1 cellular context compared by ENCODE assay signal in the genomic region with DNA sequence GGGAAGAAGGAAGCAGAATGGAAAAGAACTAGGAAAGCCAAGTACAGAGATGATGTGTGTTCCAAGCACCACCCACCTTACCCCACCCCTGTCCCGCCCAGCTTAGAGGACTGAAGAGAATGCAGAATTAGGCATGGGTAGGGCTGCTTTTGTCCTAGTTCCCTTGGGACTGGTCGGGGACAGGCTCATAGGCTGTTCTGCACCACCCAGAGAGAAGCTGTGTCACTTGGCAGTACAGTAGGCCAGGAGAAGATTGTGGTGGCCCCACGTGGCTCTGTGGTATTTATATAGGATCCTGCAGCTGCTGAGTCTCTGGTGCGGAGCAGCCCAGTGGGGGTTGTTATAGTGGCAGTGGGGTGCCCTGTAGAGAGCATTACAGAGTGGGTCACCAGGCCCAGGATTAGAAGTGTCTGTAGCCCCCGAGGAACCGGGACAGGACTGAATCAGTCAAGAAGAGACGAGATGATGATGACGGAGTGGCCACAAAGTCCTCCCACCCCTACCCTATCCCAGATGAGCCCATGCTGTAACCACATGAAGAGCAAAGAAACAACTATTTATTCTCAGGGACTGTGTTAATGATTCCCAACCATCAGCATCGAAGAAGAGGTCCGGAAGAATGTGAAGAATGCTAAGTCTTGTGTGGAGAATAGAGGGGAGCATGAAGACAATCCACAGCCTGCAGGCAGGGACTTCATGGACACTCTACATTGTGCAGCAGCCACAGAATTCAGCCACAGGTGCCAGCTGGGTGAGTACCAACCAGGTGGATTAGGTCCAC.
TF ChIP-seq lines count a peak whose summit lies in the region.

No MANE protein-coding gene starts in this region.

TF ChIP-seq in H1, 55 proteins besides CTCF, POLR2A, EP300 and RAD21:
- TF ChIP-seq SIRT6 (IDR thresholded peaks at IDR 0.05; ENCODE audit: low read length) = no peak
- peak; percentile 72 for TF ChIP-seq TEAD4 (IDR thresholded peaks at IDR 0.05; ENCODE audit: low read depth, low read length)
